Comparison of ENCODE assay signal across 28 cellular contexts in the genomic region with DNA sequence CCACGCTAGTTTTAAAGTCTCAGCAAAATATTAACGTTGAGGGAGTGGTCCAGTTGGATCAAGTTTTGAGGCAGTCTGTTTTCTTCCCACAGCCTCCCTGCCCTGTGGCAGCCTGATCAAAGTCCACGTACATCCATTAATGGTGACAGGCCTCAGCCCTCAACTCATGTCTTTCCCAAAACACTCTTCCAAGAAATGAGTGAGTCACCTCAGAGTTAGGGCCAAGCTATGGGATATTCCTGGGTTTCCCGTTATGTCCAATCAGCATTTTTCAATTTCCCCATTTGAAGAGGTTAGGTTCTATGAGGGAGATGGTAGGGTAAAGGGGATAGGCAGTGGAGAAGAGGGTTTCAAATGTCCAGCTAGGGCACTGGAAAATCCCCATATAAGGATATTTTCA. TPM values are rescaled to one million over a fixed set of nuclear protein-coding genes. Genes with fewer than 3 reads are reported as not detected.
DNase-seq lines count a peak whose midpoint lies in the region; ATAC-seq and TF ChIP-seq lines count a peak whose summit lies in the region.
"Had no signal": no experiment of that assay in that cellular context is flagged by ENCODE, and none has a peak within 500 bp of the region (broad histone marks: within the 10 kb centered on the region; RNA-seq: fewer than 3 reads in every experiment).

No MANE protein-coding gene starts in this region.

- no peak overlapping the region for H3K27ac ChIP-seq in left lung
- H3K27ac ChIP-seq: skin epidermis, transverse colon had no signal

- intact Hi-C loops in left lung (cut with DNase I): no loop called here

- ATAC-seq in left lung (peak; percentile 33), GM18520 (IDR thresholded peaks at IDR 0.05; ENCODE audit: unreplicated experiment) (no peak)
- ATAC-seq: HCT116; left ventricle myocardium superior; naive thymus-derived CD4-positive, alpha-beta T cell; SK-N-SH treated with all-trans-retinoic acid at 6 μM for 48 hours had no signal

- H3K4me1 ChIP-seq in left lung: no peaks in the 10 kb centered on the region
- H3K4me1 ChIP-seq: BE2C, transverse colon had no signal

- H3K27me3 ChIP-seq in left lung: peaks cover 0 to 9% of the 10 kb centered on the region in 2 donors
- H3K27me3 ChIP-seq: BE2C, transverse colon had no signal

- H3K9me3 ChIP-seq in left lung: no peaks in the 10 kb centered on the region
- H3K9me3 ChIP-seq: BE2C, transverse colon had no signal

- no peak for TF ChIP-seq CTCF in left lung (IDR thresholded peaks at IDR 0.05)

- peak; percentile 2 for DNase-seq in AG08395 (ENCODE audit: low spot score)
- DNase-seq in HCEC 1CT: peak; percentile 1
- peak; percentile 29 for DNase-seq in dedifferentiated amniotic fluid mesenchymal stem cell (ENCODE audit: extremely low spot score)
- no peak for DNase-seq in left lung
- no peak for DNase-seq in OCI-M2 (lab: John Stamatoyannopoulos, UW; ENCODE audit: unreplicated experiment)
- DNase-seq in NCI-H526 treated with DMSO at 0.1 percent for 48 hours (lab: John Stamatoyannopoulos, UW): no peak
- DNase-seq in SIG-M5 (lab: John Stamatoyannopoulos, UW): no peak
- DNase-seq: activated effector memory CD4-positive, alpha-beta T cell treated with anti-CD3 and anti-CD28 coated beads, Interleukin-2, amount 50 U/mL, for 16 hours; BE2C; DMS153; effector CD8-positive, alpha-beta T cell; GDM1; KG1; left ventricle myocardium superior; naive thymus-derived CD4-positive, alpha-beta T cell; NCI-H1436 treated with DMSO at 0.1 percent for 48 hours; NCI-H446 treated with DMSO at 0.1 percent for 48 hours; nucleus accumbens; T-helper 2 cell; transverse colon had no signal

- no peaks in the 10 kb centered on the region for H3K36me3 ChIP-seq in left lung
- H3K36me3 ChIP-seq: BE2C, transverse colon had no signal

- no peak overlapping the region for H3K4me3 ChIP-seq in left lung
- H3K4me3 ChIP-seq: skin epidermis, transverse colon had no signal

RNA-seq across cellular contexts. Expression of gene EGFL6, which starts 28.5 kb away (rescaled TPM):
- 10 to 100 TPM; 25.9 to 36.7 TPM for total RNA-seq in left lung
- total RNA-seq: bronchial epithelial cell, epithelial cell of proximal tubule, HT1080, left ventricle myocardium superior, pulmonary artery endothelial cell, transverse colon had no signal

RNA-seq across cellular contexts. Expression of gene TCEANC, which starts 55.0 kb away (rescaled TPM):
- total RNA-seq in left lung: 1 to 10 TPM; 3.1 to 3.5 TPM

Comparison
In these comparisons a context has a peak if more than half of its experiments do, and no peak if none do; other contexts are left out.
1. DNase-seq: peak in AG08395 (single experiment), HCEC 1CT (single experiment) and dedifferentiated amniotic fluid mesenchymal stem cell (single experiment); none in left lung (0 of 2), OCI-M2 (single experiment), NCI-H526 treated with DMSO at 0.1 percent for 48 hours (single experiment) and SIG-M5 (single experiment).